ENCODE assay signal across 1 cellular context in the genomic region with DNA sequence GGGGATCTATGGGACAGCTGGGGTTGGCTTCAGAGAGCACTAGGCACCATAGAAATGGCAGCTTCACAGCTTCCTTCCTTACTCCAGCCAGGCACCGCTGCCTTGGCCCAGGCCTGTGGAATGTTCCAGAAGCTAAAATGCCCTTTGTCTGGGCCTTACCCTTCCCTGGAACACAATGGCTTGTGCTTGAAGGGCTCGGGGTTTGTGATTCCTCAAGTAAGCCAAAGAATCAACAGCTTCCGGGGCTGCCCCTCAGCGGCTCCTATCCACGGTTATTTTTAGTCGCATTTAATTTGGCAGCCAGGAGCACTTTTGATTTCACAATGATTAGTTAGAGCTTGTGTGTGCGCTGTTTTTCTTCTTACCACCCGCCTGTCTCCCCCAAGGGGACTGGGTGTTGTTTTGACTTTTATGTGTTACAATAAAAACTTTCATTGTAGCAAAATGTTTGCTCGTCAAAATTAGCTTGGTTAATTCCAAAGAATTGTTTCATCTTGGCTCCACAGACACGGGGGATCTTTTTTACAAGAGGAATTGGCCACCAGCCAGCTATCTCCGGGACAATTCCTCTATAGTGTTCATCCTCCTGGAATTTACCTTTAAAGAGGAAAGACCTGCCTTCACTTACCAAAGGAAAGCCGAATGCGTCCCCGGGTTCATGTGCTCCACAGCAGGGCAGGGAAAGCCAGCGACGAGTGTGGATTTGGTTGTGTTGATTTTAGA.
TF ChIP-seq lines count a peak whose summit lies in the region.

No MANE protein-coding gene starts in this region.

TF ChIP-seq in GM23338, 12 proteins besides CTCF, POLR2A, EP300 and RAD21 (continued from another document):
- TF ChIP-seq, protein P1, sequence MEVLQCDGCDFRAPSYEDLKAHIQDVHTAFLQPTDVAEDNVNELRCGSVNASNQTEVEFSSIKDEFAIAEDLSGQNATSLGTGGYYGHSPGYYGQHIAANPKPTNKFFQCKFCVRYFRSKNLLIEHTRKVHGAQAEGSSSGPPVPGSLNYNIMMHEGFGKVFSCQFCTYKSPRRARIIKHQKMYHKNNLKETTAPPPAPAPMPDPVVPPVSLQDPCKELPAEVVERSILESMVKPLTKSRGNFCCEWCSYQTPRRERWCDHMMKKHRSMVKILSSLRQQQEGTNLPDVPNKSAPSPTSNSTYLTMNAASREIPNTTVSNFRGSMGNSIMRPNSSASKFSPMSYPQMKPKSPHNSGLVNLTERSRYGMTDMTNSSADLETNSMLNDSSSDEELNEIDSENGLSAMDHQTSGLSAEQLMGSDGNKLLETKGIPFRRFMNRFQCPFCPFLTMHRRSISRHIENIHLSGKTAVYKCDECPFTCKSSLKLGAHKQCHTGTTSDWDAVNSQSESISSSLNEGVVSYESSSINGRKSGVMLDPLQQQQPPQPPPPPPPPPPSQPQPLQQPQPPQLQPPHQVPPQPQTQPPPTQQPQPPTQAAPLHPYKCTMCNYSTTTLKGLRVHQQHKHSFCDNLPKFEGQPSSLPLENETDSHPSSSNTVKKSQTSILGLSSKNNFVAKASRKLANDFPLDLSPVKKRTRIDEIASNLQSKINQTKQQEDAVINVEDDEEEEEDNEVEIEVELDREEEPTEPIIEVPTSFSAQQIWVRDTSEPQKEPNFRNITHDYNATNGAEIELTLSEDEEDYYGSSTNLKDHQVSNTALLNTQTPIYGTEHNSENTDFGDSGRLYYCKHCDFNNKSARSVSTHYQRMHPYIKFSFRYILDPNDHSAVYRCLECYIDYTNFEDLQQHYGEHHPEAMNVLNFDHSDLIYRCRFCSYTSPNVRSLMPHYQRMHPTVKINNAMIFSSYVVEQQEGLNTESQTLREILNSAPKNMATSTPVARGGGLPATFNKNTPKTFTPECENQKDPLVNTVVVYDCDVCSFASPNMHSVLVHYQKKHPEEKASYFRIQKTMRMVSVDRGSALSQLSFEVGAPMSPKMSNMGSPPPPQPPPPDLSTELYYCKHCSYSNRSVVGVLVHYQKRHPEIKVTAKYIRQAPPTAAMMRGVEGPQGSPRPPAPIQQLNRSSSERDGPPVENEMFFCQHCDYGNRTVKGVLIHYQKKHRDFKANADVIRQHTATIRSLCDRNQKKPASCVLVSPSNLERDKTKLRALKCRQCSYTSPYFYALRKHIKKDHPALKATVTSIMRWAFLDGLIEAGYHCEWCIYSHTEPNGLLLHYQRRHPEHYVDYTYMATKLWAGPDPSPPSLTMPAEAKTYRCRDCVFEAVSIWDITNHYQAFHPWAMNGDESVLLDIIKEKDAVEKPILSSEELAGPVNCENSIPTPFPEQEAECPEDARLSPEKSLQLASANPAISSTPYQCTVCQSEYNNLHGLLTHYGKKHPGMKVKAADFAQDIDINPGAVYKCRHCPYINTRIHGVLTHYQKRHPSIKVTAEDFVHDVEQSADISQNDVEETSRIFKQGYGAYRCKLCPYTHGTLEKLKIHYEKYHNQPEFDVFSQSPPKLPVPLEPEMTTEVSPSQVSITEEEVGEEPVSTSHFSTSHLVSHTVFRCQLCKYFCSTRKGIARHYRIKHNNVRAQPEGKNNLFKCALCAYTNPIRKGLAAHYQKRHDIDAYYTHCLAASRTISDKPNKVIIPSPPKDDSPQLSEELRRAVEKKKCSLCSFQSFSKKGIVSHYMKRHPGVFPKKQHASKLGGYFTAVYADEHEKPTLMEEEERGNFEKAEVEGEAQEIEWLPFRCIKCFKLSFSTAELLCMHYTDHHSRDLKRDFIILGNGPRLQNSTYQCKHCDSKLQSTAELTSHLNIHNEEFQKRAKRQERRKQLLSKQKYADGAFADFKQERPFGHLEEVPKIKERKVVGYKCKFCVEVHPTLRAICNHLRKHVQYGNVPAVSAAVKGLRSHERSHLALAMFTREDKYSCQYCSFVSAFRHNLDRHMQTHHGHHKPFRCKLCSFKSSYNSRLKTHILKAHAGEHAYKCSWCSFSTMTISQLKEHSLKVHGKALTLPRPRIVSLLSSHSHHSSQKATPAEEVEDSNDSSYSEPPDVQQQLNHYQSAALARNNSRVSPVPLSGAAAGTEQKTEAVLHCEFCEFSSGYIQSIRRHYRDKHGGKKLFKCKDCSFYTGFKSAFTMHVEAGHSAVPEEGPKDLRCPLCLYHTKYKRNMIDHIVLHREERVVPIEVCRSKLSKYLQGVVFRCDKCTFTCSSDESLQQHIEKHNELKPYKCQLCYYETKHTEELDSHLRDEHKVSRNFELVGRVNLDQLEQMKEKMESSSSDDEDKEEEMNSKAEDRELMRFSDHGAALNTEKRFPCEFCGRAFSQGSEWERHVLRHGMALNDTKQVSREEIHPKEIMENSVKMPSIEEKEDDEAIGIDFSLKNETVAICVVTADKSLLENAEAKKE (CRISPR knock-in tag; IDR thresholded peaks at IDR 0.05) = no peak
- no peak for TF ChIP-seq POLR2AphosphoS5 (IDR thresholded peaks at IDR 0.05; ENCODE audit: low read depth)
- TF ChIP-seq CREB1 (CRISPR knock-in tag; IDR thresholded peaks at IDR 0.05; ENCODE audit: low read depth) = no peak
- TF ChIP-seq, protein P2, sequence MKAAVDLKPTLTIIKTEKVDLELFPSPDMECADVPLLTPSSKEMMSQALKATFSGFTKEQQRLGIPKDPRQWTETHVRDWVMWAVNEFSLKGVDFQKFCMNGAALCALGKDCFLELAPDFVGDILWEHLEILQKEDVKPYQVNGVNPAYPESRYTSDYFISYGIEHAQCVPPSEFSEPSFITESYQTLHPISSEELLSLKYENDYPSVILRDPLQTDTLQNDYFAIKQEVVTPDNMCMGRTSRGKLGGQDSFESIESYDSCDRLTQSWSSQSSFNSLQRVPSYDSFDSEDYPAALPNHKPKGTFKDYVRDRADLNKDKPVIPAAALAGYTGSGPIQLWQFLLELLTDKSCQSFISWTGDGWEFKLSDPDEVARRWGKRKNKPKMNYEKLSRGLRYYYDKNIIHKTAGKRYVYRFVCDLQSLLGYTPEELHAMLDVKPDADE (IDR thresholded peaks at IDR 0.05) = no peak
- TF ChIP-seq ZNF331 (CRISPR knock-in tag; IDR thresholded peaks at IDR 0.05; ENCODE audit: low read depth) = no peak
- no peak for TF ChIP-seq NANOG (IDR thresholded peaks at IDR 0.05; ENCODE audit: borderline replicate concordance)
